Comparison of ENCODE assay signal across 8 cellular contexts in genomic region chrX:65406532-65406931, GRCh38.
DNase-seq lines count a peak whose midpoint lies in the region; ATAC-seq and TF ChIP-seq lines count a peak whose summit lies in the region.

No MANE protein-coding gene starts in this region.

- no peaks in the 10 kb centered on the region for H3K9me3 ChIP-seq in CD4-positive, alpha-beta memory T cell (ENCODE audit: control insufficient read depth in 1 of 2, low read length in 2 of 2)
- H3K9me3 ChIP-seq in ectodermal cell (ENCODE audit: control insufficient read depth, low read length) (no peaks in the 10 kb centered on the region), psoas muscle (peaks cover 15% of the 10 kb centered on the region)

- H3K4me3 ChIP-seq in CD4-positive, alpha-beta memory T cell (ENCODE audit: low read length in 2 of 2), result no peak overlapping the region
- H3K4me3 ChIP-seq in ectodermal cell (ENCODE audit: insufficient read depth, low read depth, low read length) (peak overlapping the region; percentile 26), psoas muscle (peak overlapping the region; percentile 47)

- CTCF ChIA-PET in CD4-positive, alpha-beta memory T cell (lab: Charles Lee; ENCODE audit: partially characterized antibody), result no interaction called here

- WGBS in ectodermal cell, 2 experiments, result 1% methylated on average over 48 to 52 of the region's 52 CpGs
- WGBS in psoas muscle, 3 donors, result 0 to 26% (median 0%) methylated on average over 13 to 52 of the region's 52 CpGs

- no peak for ATAC-seq in psoas muscle
- ATAC-seq in GM21576 (IDR thresholded peaks at IDR 0.05; ENCODE audit: unreplicated experiment), result no peak
- no peak for ATAC-seq in HG03342 (IDR thresholded peaks at IDR 0.05; ENCODE audit: unreplicated experiment)
- ATAC-seq in HG02571 (IDR thresholded peaks at IDR 0.05; ENCODE audit: unreplicated experiment), result no peak

- intact Hi-C loops in CD4-positive, alpha-beta memory T cell (cut with micrococcal nuclease), result no loop called here
- intact Hi-C loops in psoas muscle (cut with DNase I), result no loop called here

- POLR2A ChIA-PET in CD4-positive, alpha-beta memory T cell (lab: Charles Lee; ENCODE audit: partially characterized antibody), result no interaction called here

- H3K4me1 Mint-ChIP-seq in CD4-positive, alpha-beta memory T cell, result peaks cover 0 to 7% (median 1%) of the 10 kb centered on the region in 4 donors

- H3K27me3 ChIP-seq in CD4-positive, alpha-beta memory T cell (ENCODE audit: insufficient read depth, low read length), result no peaks in the 10 kb centered on the region
- peaks cover 28% of the 10 kb centered on the region for H3K27me3 ChIP-seq in ectodermal cell (ENCODE audit: control insufficient read depth, insufficient read depth, low read length, poor library complexity, severe bottlenecking)
- peaks cover 0 to 49% (median 7%) of the 10 kb centered on the region in 3 donors for H3K27me3 ChIP-seq in psoas muscle (ENCODE audit: insufficient read depth in 3 of 3, low read length in 2 of 3)

- H3K36me3 Mint-ChIP-seq in CD4-positive, alpha-beta memory T cell, result peaks cover 0 to 2% of the 10 kb centered on the region in 2 donors

- H3K27ac ChIP-seq in CD4-positive, alpha-beta memory T cell (ENCODE audit: low read depth, low read length), result no peak overlapping the region
- H3K27ac ChIP-seq in ectodermal cell (ENCODE audit: insufficient read depth, low read depth, low read length, poor library complexity, severe bottlenecking) (no peak overlapping the region), psoas muscle (no peak overlapping the region)

- TF ChIP-seq CTCF in psoas muscle (IDR thresholded peaks at IDR 0.05), result no peak

- peaks cover 0 to 39% (median 24%) of the 10 kb centered on the region in 8 donors for H3K9me3 Mint-ChIP-seq in CD4-positive, alpha-beta memory T cell

- peak overlapping the region in 7 of 8 donors; percentile 44 to 71 (median 57) for H3K4me3 Mint-ChIP-seq in CD4-positive, alpha-beta memory T cell

- H3K27me3 Mint-ChIP-seq in CD4-positive, alpha-beta memory T cell, result peaks cover 7 to 17% of the 10 kb centered on the region in 2 donors

- DNase-seq in CD4-positive, alpha-beta memory T cell, result no peak
- peak; percentile 13 for DNase-seq in NCI-H2227 (lab: John Stamatoyannopoulos, UW; ENCODE audit: unreplicated experiment)
- DNase-seq in psoas muscle, result no peak
- DNase-seq in amniotic stem cell (lab: John Stamatoyannopoulos, UW), result no peak

- no peak overlapping the region for H3K27ac Mint-ChIP-seq in CD4-positive, alpha-beta memory T cell

- H3K4me1 ChIP-seq in CD4-positive, alpha-beta memory T cell (ENCODE audit: insufficient read depth, low read length), result no peaks in the 10 kb centered on the region
- no peaks in the 10 kb centered on the region for H3K4me1 ChIP-seq in ectodermal cell (ENCODE audit: control insufficient read depth, insufficient read depth, low read length)
- H3K4me1 ChIP-seq in psoas muscle, result no peaks in the 10 kb centered on the region

- no peaks in the 10 kb centered on the region for H3K36me3 ChIP-seq in CD4-positive, alpha-beta memory T cell (ENCODE audit: insufficient read depth, low read length)
- H3K36me3 ChIP-seq in ectodermal cell (ENCODE audit: control insufficient read depth, insufficient read depth, low read length) (no peaks in the 10 kb centered on the region), psoas muscle (ENCODE audit: insufficient read depth in 1 of 2, low read depth in 1 of 2) (no peaks in the 10 kb centered on the region)

Comparison
In these comparisons a context has a peak if more than half of its experiments do, and no peak if none do; other contexts are left out.
1. H3K4me3 ChIP-seq: peak in ectodermal cell (single experiment) and psoas muscle (single experiment); none in CD4-positive, alpha-beta memory T cell (0 of 2).